ENCODE assay signal across 8 cellular contexts in genomic region chr18:22559414-22560282, GRCh38.
DNase-seq lines count a peak whose midpoint lies in the region; FAIRE-seq and TF ChIP-seq lines count a peak whose summit lies in the region.

No MANE protein-coding gene starts in this region.

- DNase-seq in GM10248 (ENCODE audit: extremely low spot score): peak; percentile 30
- peak; percentile 17 for DNase-seq in NCI-H774 (lab: John Stamatoyannopoulos, UW)
- DNase-seq in T47D (ENCODE audit: low read depth in 1 of 2, low spot score in 1 of 2): peak; percentile 24 to 39
- DNase-seq in keratinocyte (ENCODE audit: low read depth, low spot score): no peak
- DNase-seq in stimulated activated CD8-positive, alpha-beta memory T cell treated with anti-CD3 and anti-CD28 coated beads, Interleukin-12 subunit alpha, Interleukin-12 subunit beta, amount 100 ng/mL, for 4 hours (ENCODE audit: low read depth): peak; percentile 3
- DNase-seq in NCI-H2227 (lab: John Stamatoyannopoulos, UW; ENCODE audit: unreplicated experiment): no peak
- no peak for DNase-seq in GDM1 (lab: John Stamatoyannopoulos, UW)
- no peak for DNase-seq in activated effector memory CD4-positive, alpha-beta T cell treated with Interleukin-2 at 50 U/mL for 16 hours

- no peak for FAIRE-seq in keratinocyte (lab: Jason Lieb, UNC)

- no peaks in the 10 kb centered on the region for H4K20me1 ChIP-seq in keratinocyte (ENCODE audit: control insufficient read depth, extremely low read depth, insufficient read depth, low read length)

- peak overlapping the region; percentile 56 for H3K27ac ChIP-seq in keratinocyte (ENCODE audit: control insufficient read depth, insufficient read depth, low read length)

- peak overlapping the region; percentile 34 to 58 (median 43) for H3K4me3 ChIP-seq in keratinocyte (ENCODE audit: control insufficient read depth in 2 of 3, extremely low read depth in 1 of 3, insufficient read depth in 2 of 3, low read depth in 1 of 3, low read length in 3 of 3)

- H3K9me1 ChIP-seq in keratinocyte (ENCODE audit: control insufficient read depth, extremely low read depth, insufficient read depth, low read length): no peaks in the 10 kb centered on the region

- H3K79me2 ChIP-seq in keratinocyte (ENCODE audit: control insufficient read depth, insufficient read depth, low read length): no peaks in the 10 kb centered on the region

- H3K4me2 ChIP-seq in keratinocyte (ENCODE audit: control insufficient read depth, extremely low read depth, insufficient read depth, low read depth, low read length): peak overlapping the region; percentile 85

- H3K36me3 ChIP-seq in keratinocyte (ENCODE audit: control insufficient read depth in 2 of 2, extremely low read depth in 1 of 2, insufficient read depth in 2 of 2, low read length in 2 of 2): no peaks in the 10 kb centered on the region

- H3K27me3 ChIP-seq in keratinocyte (ENCODE audit: control insufficient read depth, extremely low read depth, insufficient read depth, low read length): no peaks in the 10 kb centered on the region

- dilution Hi-C loops in keratinocyte (cut with MboI; ENCODE audit: extremely low pct_ligation_motif_present, low sequenced_read_pairs): no loop called here

- no peaks in the 10 kb centered on the region for H3K9me3 ChIP-seq in keratinocyte (ENCODE audit: control insufficient read depth, low read depth, low read length)

- peak overlapping the region; percentile 76 for H2AFZ ChIP-seq in keratinocyte (ENCODE audit: control insufficient read depth, low read length)

- peak overlapping the region; percentile 75 for H3K9ac ChIP-seq in keratinocyte (ENCODE audit: control insufficient read depth, extremely low read depth, insufficient read depth, low read length)

- POLR2A ChIA-PET in GM10248 (lab: Yijun Ruan, JAX): interaction anchor here (0.7 kb wide), 1 partner anchor 706 kb away, joined by 3 read pairs; no protein-coding TSS in a partner anchor

- TF ChIP-seq CTCF in GM10248 (IDR thresholded peaks at IDR 0.05; ENCODE audit: control extremely low read depth, extremely low read depth, low read depth, missing control alignments) (no peak), keratinocyte (optimal IDR thresholded peaks at IDR 0.05 in 1 of 3, IDR thresholded peaks at IDR 0.05 in 1 of 3, conservative IDR thresholded peaks at IDR 0.05 in 1 of 3; ENCODE audit: extremely low read depth in 1 of 3, insufficient read depth in 2 of 3, low read length in 3 of 3) (peak in 2 of 3 experiments; percentile 10 to 36)

- peaks cover 8% of the 10 kb centered on the region for H3K4me1 ChIP-seq in keratinocyte (ENCODE audit: control insufficient read depth, extremely low read depth, insufficient read depth, low read length)

- CTCF ChIA-PET in GM10248 (lab: Yijun Ruan, JAX): no interaction called here

- in situ Hi-C loops in T47D (cut with HindIII; ENCODE audit: low pct_unique_long_range_greater_than_20kb, low sequenced_read_pairs): no loop called here

Comparison
In these comparisons a context has a peak if more than half of its experiments do, and no peak if none do; other contexts are left out.
1. DNase-seq: peak in GM10248 (single experiment), NCI-H774 (single experiment), T47D (2 of 2) and stimulated activated CD8-positive, alpha-beta memory T cell treated with anti-CD3 and anti-CD28 coated beads, Interleukin-12 subunit alpha, Interleukin-12 subunit beta, amount 100 ng/mL, for 4 hours (single experiment); none in keratinocyte (single experiment), NCI-H2227 (single experiment), GDM1 (single experiment) and activated effector memory CD4-positive, alpha-beta T cell treated with Interleukin-2 at 50 U/mL for 16 hours (single experiment).